Comparison of ENCODE assay signal across 8 cellular contexts in the genomic region with DNA sequence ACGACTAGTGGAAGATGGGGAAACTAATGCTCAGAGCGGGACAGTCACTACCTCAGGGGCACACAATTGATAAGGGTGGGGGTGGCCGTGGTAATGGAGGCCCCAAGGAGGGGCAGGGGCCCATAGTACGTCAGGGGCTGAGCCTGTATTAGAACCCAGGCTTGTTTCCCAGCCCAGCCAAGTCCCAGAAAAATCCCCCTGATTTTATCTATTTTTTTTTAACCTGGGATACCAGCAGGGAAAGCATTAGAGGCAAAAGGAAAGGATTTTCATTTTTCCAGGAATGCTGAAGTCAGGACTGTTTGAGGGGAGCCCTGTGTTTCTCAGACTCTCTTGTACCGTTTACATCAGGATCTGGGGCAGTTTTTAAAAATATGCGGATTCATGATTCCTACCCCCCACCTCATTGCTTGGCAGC. TPM values are rescaled to one million over a fixed set of nuclear protein-coding genes. Genes with fewer than 3 reads are reported as not detected.
A peak's percentile ranks its signal among the peaks of the same experiment; 100 is the strongest.
DNase-seq lines count a peak whose midpoint lies in the region; ATAC-seq and TF ChIP-seq lines count a peak whose summit lies in the region.

No MANE protein-coding gene starts in this region.

- H3K4me1 ChIP-seq in RWPE2 (ENCODE audit: insufficient read depth, poor library complexity, severe bottlenecking) (peaks cover 25% of the 10 kb centered on the region), esophagus squamous epithelium (peaks cover 5 to 48% (median 21%) of the 10 kb centered on the region in 3 donors), prostate gland (replicated peaks) (no peaks in the 10 kb centered on the region)

- intact Hi-C loops in esophagus squamous epithelium (cut with DNase I) (loop anchor here (5.0 kb wide), 1 partner anchor 84 kb away; the partner anchor contains the start of gene GGT7), prostate gland (cut with DNase I) (loop anchor here (5.0 kb wide), 2 partner anchors 129 to 249 kb away; partner anchors contain the start of gene NCOA6)

- no peaks in the 10 kb centered on the region for H3K36me3 ChIP-seq in GM06990 (ENCODE audit: control insufficient read depth, insufficient read depth, low read length)
- peaks cover 19% of the 10 kb centered on the region for H3K36me3 ChIP-seq in RWPE2 (ENCODE audit: low read depth)
- H3K36me3 ChIP-seq in esophagus squamous epithelium, result peaks cover 0 to 7% (median 0%) of the 10 kb centered on the region in 3 donors
- H3K36me3 ChIP-seq in prostate gland, result no peaks in the 10 kb centered on the region

- H3K27ac ChIP-seq in RWPE2 (ENCODE audit: poor library complexity, severe bottlenecking), result peak overlapping the region; percentile 60
- H3K27ac ChIP-seq in esophagus squamous epithelium, result peak overlapping the region; percentile 85 to 98 (median 92)
- H3K27ac ChIP-seq in prostate gland, result peak overlapping the region; percentile 90 to 93

- TF ChIP-seq POLR2A in esophagus squamous epithelium (IDR thresholded peaks at IDR 0.05), result no peak
- no peak for TF ChIP-seq POLR2A in prostate gland (IDR thresholded peaks at IDR 0.05)

- H3K9me3 ChIP-seq in RWPE2 (ENCODE audit: severe bottlenecking) (no peaks in the 10 kb centered on the region), esophagus squamous epithelium (no peaks in the 10 kb centered on the region), prostate gland (no peaks in the 10 kb centered on the region)

- WGBS in esophagus squamous epithelium, 2 donors, result 9 to 15% methylated on average over 4 to 6 of the region's 6 CpGs
- 9% methylated on average over 6 of the region's 6 CpGs for WGBS in prostate gland

- no peak for ATAC-seq in RWPE2 (ENCODE audit: low read depth)
- ATAC-seq in GM21576 (IDR thresholded peaks at IDR 0.05; ENCODE audit: unreplicated experiment), result no peak

- H3K4me3 ChIP-seq in GM06990 (replicated peaks; ENCODE audit: low read depth, low read length) (peak overlapping the region; percentile 90), RWPE2 (ENCODE audit: severe bottlenecking) (peak overlapping the region; percentile 47), esophagus squamous epithelium (peak overlapping the region; percentile 52 to 88 (median 66)), prostate gland (peak overlapping the region; percentile 67 to 68)

- H3K27me3 ChIP-seq in GM06990 (replicated peaks; ENCODE audit: control insufficient read depth, insufficient read depth, low read length) (no peaks in the 10 kb centered on the region), RWPE2 (ENCODE audit: insufficient read depth, poor library complexity, severe bottlenecking) (no peaks in the 10 kb centered on the region), esophagus squamous epithelium (no peaks in the 10 kb centered on the region), prostate gland (replicated peaks; ENCODE audit: insufficient read depth) (no peaks in the 10 kb centered on the region)

- no peak for DNase-seq in GM06990 (ENCODE audit: extremely low read depth, insufficient read length)
- DNase-seq in RWPE2 (ENCODE audit: low spot score), result no peak
- DNase-seq in esophagus squamous epithelium (lab: John Stamatoyannopoulos, UW), result no peak
- DNase-seq in prostate gland (ENCODE audit: low spot score), result no peak
- DNase-seq in NK-92 (lab: John Stamatoyannopoulos, UW; ENCODE audit: unreplicated experiment), result no peak
- no peak for DNase-seq in GDM1 (lab: John Stamatoyannopoulos, UW)
- no peak for DNase-seq in NCI-H187 treated with DMSO at 0.1 percent for 48 hours (lab: John Stamatoyannopoulos, UW)

- TF ChIP-seq CTCF in GM06990 (IDR thresholded peaks at IDR 0.05; ENCODE audit: insufficient read depth, low read length, poor library complexity, severe bottlenecking) (no peak), RWPE2 (IDR thresholded peaks at IDR 0.05; ENCODE audit: poor library complexity, severe bottlenecking) (peak; percentile 84), esophagus squamous epithelium (IDR thresholded peaks at IDR 0.05) (no peak), prostate gland (IDR thresholded peaks at IDR 0.05) (no peak)

RNA-seq across cellular contexts. Expression of gene MYH7B, which starts 0.4 kb away (rescaled TPM):
- total RNA-seq in esophagus squamous epithelium, result under 1 TPM in 1 of 4 donors, not detected in 3; 0.19 TPM
- 10 to 100 TPM in 1 of 2 donors, under 1 TPM in 1; 0.27 to 11.5 TPM for total RNA-seq in prostate gland

RNA-seq across cellular contexts. Expression of gene GSS, which starts 0.4 kb away (rescaled TPM):
- 10 to 100 TPM; 61.3 to 75.2 (median 64.5) TPM for total RNA-seq in esophagus squamous epithelium
- total RNA-seq in prostate gland, result 100 to 1,000 TPM in 1 of 2 donors, 10 to 100 TPM in 1; 84.4 to 101 TPM
